ENCODE assay signal across 12 cellular contexts in the genomic region with DNA sequence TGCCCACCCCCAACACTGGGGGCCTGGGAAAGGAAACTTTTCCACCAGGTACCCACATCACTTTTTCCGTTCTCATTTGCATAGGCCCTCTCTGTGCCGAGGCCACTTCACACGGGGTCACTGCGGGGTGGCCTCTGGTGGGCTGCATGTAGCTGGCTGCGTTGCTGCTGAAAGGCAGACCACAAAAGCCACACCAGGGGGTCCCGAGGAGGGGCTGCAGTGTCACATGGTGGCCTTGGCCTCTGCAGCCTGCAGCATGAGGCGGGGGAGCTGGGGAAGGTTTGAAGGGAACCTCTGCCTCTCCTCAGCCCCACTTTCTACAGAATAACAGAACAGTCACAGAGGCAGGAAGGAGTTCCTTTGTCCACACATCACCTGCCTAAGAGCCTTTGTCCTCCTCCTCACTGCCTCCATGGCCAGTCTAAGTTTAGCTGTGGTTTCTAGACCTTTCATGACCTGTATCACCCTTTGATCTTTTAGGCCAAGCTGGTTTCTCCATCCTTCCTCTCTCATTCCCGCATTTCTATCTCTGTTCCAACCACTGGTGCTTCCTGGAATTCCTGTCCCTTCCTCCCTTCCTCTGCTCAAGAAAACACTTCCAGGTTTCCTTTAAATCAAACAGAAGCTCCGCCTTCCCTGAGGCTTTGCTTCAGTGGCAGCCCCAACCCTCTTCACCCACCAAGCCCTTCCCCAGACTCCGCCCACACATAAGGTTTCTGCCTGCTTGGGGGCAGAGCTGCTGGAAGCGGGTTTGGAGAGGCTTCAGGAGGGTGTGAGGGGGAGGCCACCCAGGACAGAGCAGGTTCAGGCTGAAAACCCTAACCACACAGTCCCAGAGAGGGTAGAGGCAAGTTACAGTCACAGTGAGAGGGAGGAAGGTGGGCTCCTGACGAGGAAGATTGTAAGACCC.
DNase-seq lines count a peak whose midpoint lies in the region; ATAC-seq and TF ChIP-seq lines count a peak whose summit lies in the region.
"Had no signal": no experiment of that assay in that cellular context is flagged by ENCODE, and none has a peak within 500 bp of the region (broad histone marks: within the 10 kb centered on the region; RNA-seq: fewer than 3 reads in every experiment).

No MANE protein-coding gene starts in this region.

- H3K36me3 Mint-ChIP-seq in stimulated activated naive CD8-positive, alpha-beta T cell treated with anti-CD3 and anti-CD28 coated beads, Interleukin-15, Interleukin-2, amounts not matched to agents 100 ng/mL and 50 ng/mL, for 24 hours (ENCODE audit: low read depth) = no peaks in the 10 kb centered on the region
- H3K36me3 Mint-ChIP-seq: activated CD8-positive, alpha-beta memory T cell treated with anti-CD3 and anti-CD28 coated beads, Interleukin-2, amount 10 ng/mL, durations not matched to agents 7 days and 5 days; CD4-positive, alpha-beta memory T cell had no signal

- TF ChIP-seq CTCF in hepatocyte (IDR thresholded peaks at IDR 0.05; ENCODE audit: poor library complexity) = no peak
- no peak for TF ChIP-seq CTCF in GM20000 (IDR thresholded peaks at IDR 0.05; ENCODE audit: extremely low read depth, missing control alignments)

- H3K27ac Mint-ChIP-seq in stimulated activated naive CD8-positive, alpha-beta T cell treated with anti-CD3 and anti-CD28 coated beads, Interleukin-15, Interleukin-2, amounts not matched to agents 100 ng/mL and 50 ng/mL, for 24 hours = peak overlapping the region; percentile 63
- H3K27ac Mint-ChIP-seq: activated CD8-positive, alpha-beta memory T cell treated with anti-CD3 and anti-CD28 coated beads, Interleukin-2, amount 10 ng/mL, durations not matched to agents 7 days and 5 days had no signal

- H3K4me2 ChIP-seq in hepatocyte = no peak overlapping the region

- ATAC-seq in stimulated activated naive CD8-positive, alpha-beta T cell treated with anti-CD3 and anti-CD28 coated beads, Interleukin-15, Interleukin-2, amounts not matched to agents 100 U/mL and 50 U/mL, for 24 hours = no peak
- ATAC-seq in HG03342 (IDR thresholded peaks at IDR 0.05; ENCODE audit: unreplicated experiment) = no peak
- ATAC-seq in GM21515 (IDR thresholded peaks at IDR 0.05; ENCODE audit: unreplicated experiment) = no peak
- ATAC-seq: activated CD8-positive, alpha-beta memory T cell treated with anti-CD3 and anti-CD28 coated beads, Interleukin-2, amount 10 ng/mL, durations not matched to agents 7 days and 5 days had no signal

- no peaks in the 10 kb centered on the region for H3K79me2 ChIP-seq in hepatocyte

- no peaks in the 10 kb centered on the region for H3K9me2 ChIP-seq in hepatocyte (replicated peaks; ENCODE audit: insufficient read depth)

- 85% methylated on average over 12 of the region's 12 CpGs for WGBS in hepatocyte (ENCODE audit: low lambda C conversion rate, missing lambda C conversion rate)

- H3K27me3 Mint-ChIP-seq in stimulated activated naive CD8-positive, alpha-beta T cell treated with anti-CD3 and anti-CD28 coated beads, Interleukin-15, Interleukin-2, amounts not matched to agents 100 ng/mL and 50 ng/mL, for 24 hours = peaks cover 9% of the 10 kb centered on the region
- H3K27me3 Mint-ChIP-seq: CD4-positive, alpha-beta memory T cell had no signal

- H3K9me3 ChIP-seq in hepatocyte (ENCODE audit: low read depth) = no peaks in the 10 kb centered on the region
- H3K9me3 ChIP-seq: SJCRH30, suprapubic skin had no signal

- peaks cover 50% of the 10 kb centered on the region for H3K4me1 Mint-ChIP-seq in stimulated activated naive CD8-positive, alpha-beta T cell treated with anti-CD3 and anti-CD28 coated beads, Interleukin-15, Interleukin-2, amounts not matched to agents 100 ng/mL and 50 ng/mL, for 24 hours (ENCODE audit: low read depth)

- no peaks in the 10 kb centered on the region for H4K20me1 ChIP-seq in hepatocyte (ENCODE audit: insufficient read depth, poor library complexity, severe bottlenecking)

- H3K27me3 ChIP-seq in hepatocyte = no peaks in the 10 kb centered on the region
- H3K27me3 ChIP-seq: suprapubic skin had no signal

- no peaks in the 10 kb centered on the region for H3K9me3 Mint-ChIP-seq in stimulated activated naive CD8-positive, alpha-beta T cell treated with anti-CD3 and anti-CD28 coated beads, Interleukin-15, Interleukin-2, amounts not matched to agents 100 ng/mL and 50 ng/mL, for 24 hours
- H3K9me3 Mint-ChIP-seq: CD4-positive, alpha-beta memory T cell had no signal

- H2AFZ ChIP-seq in hepatocyte = no peak overlapping the region

- H3K4me3 Mint-ChIP-seq in stimulated activated naive CD8-positive, alpha-beta T cell treated with anti-CD3 and anti-CD28 coated beads, Interleukin-15, Interleukin-2, amounts not matched to agents 100 ng/mL and 50 ng/mL, for 24 hours = no peak overlapping the region
- H3K4me3 Mint-ChIP-seq: activated CD8-positive, alpha-beta memory T cell treated with anti-CD3 and anti-CD28 coated beads, Interleukin-2, amount 10 ng/mL, durations not matched to agents 7 days and 5 days; CD4-positive, alpha-beta memory T cell had no signal

- no peaks in the 10 kb centered on the region for H3K36me3 ChIP-seq in hepatocyte (replicated peaks; ENCODE audit: insufficient read depth, low read depth)
- H3K36me3 ChIP-seq: SJCRH30, suprapubic skin had no signal

- no peak for DNase-seq in stimulated activated naive CD8-positive, alpha-beta T cell treated with anti-CD3 and anti-CD28 coated beads, Interleukin-15, Interleukin-2, amounts not matched to agents 100 U/mL and 50 U/mL, for 24 hours
- peak; percentile 57 for DNase-seq in NCI-H69 (lab: John Stamatoyannopoulos, UW)
- peak; percentile 30 for DNase-seq in hepatocyte (ENCODE audit: low spot score)
- DNase-seq in activated CD4-positive, CD25-positive, alpha-beta regulatory T cell treated with anti-CD3 and anti-CD28 coated beads, Interleukin-2, amount 50 U/mL, for 72 hours = no peak
- no peak for DNase-seq in GM20000 (ENCODE audit: low spot score)
- DNase-seq: activated CD8-positive, alpha-beta memory T cell treated with anti-CD3 and anti-CD28 coated beads, Interleukin-2, amount 10 ng/mL, durations not matched to agents 7 days and 5 days; CD4-positive, alpha-beta memory T cell had no signal

- no peak overlapping the region for H3K4me3 ChIP-seq in hepatocyte
- H3K4me3 ChIP-seq: SJCRH30, suprapubic skin had no signal

- no peak overlapping the region for H3K27ac ChIP-seq in hepatocyte
- H3K27ac ChIP-seq: SJCRH30, suprapubic skin had no signal

- peaks cover 7% of the 10 kb centered on the region for H3K4me1 ChIP-seq in hepatocyte (ENCODE audit: insufficient read depth)
- H3K4me1 ChIP-seq: SJCRH30 had no signal

Comparison
In these comparisons a context has a peak if more than half of its experiments do, and no peak if none do; other contexts are left out.
1. DNase-seq: peak in NCI-H69 (single experiment) and hepatocyte (single experiment); none in stimulated activated naive CD8-positive, alpha-beta T cell treated with anti-CD3 and anti-CD28 coated beads, Interleukin-15, Interleukin-2, amounts not matched to agents 100 U/mL and 50 U/mL, for 24 hours (single experiment), activated CD4-positive, CD25-positive, alpha-beta regulatory T cell treated with anti-CD3 and anti-CD28 coated beads, Interleukin-2, amount 50 U/mL, for 72 hours (single experiment) and GM20000 (single experiment).